18 cellular contexts compared by ENCODE assay signal in the genomic region with DNA sequence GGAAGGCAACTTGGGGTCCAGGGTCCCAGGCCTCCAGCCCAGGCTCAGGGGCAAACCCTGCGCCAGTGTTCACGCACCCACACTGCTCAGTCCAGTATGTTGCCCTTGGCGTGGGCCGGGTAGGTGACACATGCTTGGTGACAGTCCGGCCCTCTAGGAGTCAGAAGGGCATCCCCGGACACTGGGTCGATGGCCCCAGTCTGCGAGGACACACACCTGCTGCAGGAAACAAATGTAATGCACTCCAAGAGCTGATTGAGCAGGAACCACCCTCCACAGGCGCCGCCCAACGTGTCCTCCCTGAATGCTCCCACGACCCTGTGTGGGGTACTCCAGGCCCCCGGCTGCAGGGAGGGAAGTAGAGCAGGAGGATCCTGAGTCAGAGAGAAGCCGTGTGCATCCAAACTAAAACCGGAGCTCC.
DNase-seq lines count a peak whose midpoint lies in the region; ATAC-seq and TF ChIP-seq lines count a peak whose summit lies in the region.
"Had no signal": no experiment of that assay in that cellular context is flagged by ENCODE, and none has a peak within 500 bp of the region (broad histone marks: within the 10 kb centered on the region; RNA-seq: fewer than 3 reads in every experiment).

No MANE protein-coding gene starts in this region.

- no peak overlapping the region for H2AK5ac ChIP-seq in trophoblast cell (ENCODE audit: low read length)

- DNase-seq in DMS79 treated with DMSO at 0.1 percent for 48 hours (lab: John Stamatoyannopoulos, UW) (peak; percentile 37), DMS79 (lab: John Stamatoyannopoulos, UW) (no peak), Panc1 (ENCODE audit: low read depth, low spot score) (no peak), left lobe of liver (ENCODE audit: low spot score) (peak; percentile 90), sciatic nerve (ENCODE audit: low spot score) (peak; percentile 56), trophoblast cell (no peak), glutamatergic neuron (no peak)
- DNase-seq: activated CD4-positive, alpha-beta T cell treated with anti-CD3 and anti-CD28 coated beads for 4 hours; activated naive CD8-positive, alpha-beta T cell treated with anti-CD3 and anti-CD28 coated beads for 36 hours; mesenchymal stem cell; NCI-H2029 treated with DMSO at 0.1 percent for 48 hours; OCI-M1; stimulated activated CD4-positive, alpha-beta T cell treated with anti-CD3 and anti-CD28 coated beads, Interleukin-4, amount 100 ng/mL, for 4 hours had no signal

- H3K27ac ChIP-seq in Panc1 (ENCODE audit: low read length): no peak overlapping the region
- no peak overlapping the region for H3K27ac ChIP-seq in trophoblast cell (ENCODE audit: low read depth, low read length)
- H3K27ac ChIP-seq: 22Rv1, SK-N-MC, testis had no signal

- H4K12ac ChIP-seq in trophoblast cell (ENCODE audit: low read depth, low read length): no peak overlapping the region

- H4K91ac ChIP-seq in trophoblast cell (ENCODE audit: low read depth, low read length): no peak overlapping the region

- H3K79me1 ChIP-seq in trophoblast cell (ENCODE audit: low read length): no peaks in the 10 kb centered on the region

- peaks cover 2% of the 10 kb centered on the region for H3K4me1 Mint-ChIP-seq in glutamatergic neuron (ENCODE audit: low read depth, unreplicated experiment)
- H3K4me1 Mint-ChIP-seq: activated naive CD8-positive, alpha-beta T cell treated with anti-CD3 and anti-CD28 coated beads for 36 hours had no signal

- no peak overlapping the region for H2BK12ac ChIP-seq in trophoblast cell (ENCODE audit: low read length)

- H3K4me3 ChIP-seq in Panc1 (ENCODE audit: low read depth in 2 of 2, low read length in 2 of 2) (no peak overlapping the region), trophoblast cell (ENCODE audit: low read depth, low read length) (no peak overlapping the region)
- H3K4me3 ChIP-seq: K562, SK-N-MC, testis had no signal

- H3K18ac ChIP-seq in trophoblast cell (ENCODE audit: low read length): no peak overlapping the region

- no TSS peak for BruUV-seq in Panc1 (replicated peaks; lab: Mats Ljungman, UMichigan)

- H2AFZ ChIP-seq in trophoblast cell (ENCODE audit: insufficient read depth, low read length, poor library complexity): no peak overlapping the region

- no peaks in the 10 kb centered on the region for H3K79me2 ChIP-seq in trophoblast cell (ENCODE audit: control insufficient read depth, insufficient read depth, low read length, poor library complexity)

- H3K36me3 ChIP-seq in Panc1 (ENCODE audit: control insufficient read depth, insufficient read depth, low read length): no peaks in the 10 kb centered on the region
- no peaks in the 10 kb centered on the region for H3K36me3 ChIP-seq in trophoblast cell (ENCODE audit: control insufficient read depth in 1 of 2, insufficient read depth in 2 of 2, low read length in 2 of 2)

- H3K4me2 ChIP-seq in trophoblast cell (ENCODE audit: low read length): no peak overlapping the region

- POLR2A ChIA-PET in Panc1 (lab: Charles Lee): no interaction called here

- H2BK5ac ChIP-seq in trophoblast cell (ENCODE audit: low read depth, low read length, poor library complexity): no peak overlapping the region

- H3K27me3 ChIP-seq in Panc1 (ENCODE audit: control insufficient read depth, insufficient read depth, low read length) (no peaks in the 10 kb centered on the region), trophoblast cell (ENCODE audit: insufficient read depth, low read length) (no peaks in the 10 kb centered on the region)
- H3K27me3 ChIP-seq: testis had no signal

- H3K27me3 Mint-ChIP-seq in glutamatergic neuron (ENCODE audit: unreplicated experiment): peaks cover 2% of the 10 kb centered on the region
- H3K27me3 Mint-ChIP-seq: activated naive CD8-positive, alpha-beta T cell treated with anti-CD3 and anti-CD28 coated beads for 36 hours had no signal

- intact Hi-C loops in Panc1 (cut with micrococcal nuclease; ENCODE audit: unreplicated experiment) (no loop called here), sciatic nerve (cut with DNase I) (no loop called here)

- no peak overlapping the region for H3K23ac ChIP-seq in trophoblast cell (ENCODE audit: low read length)

- no peak overlapping the region for H4K8ac ChIP-seq in trophoblast cell (ENCODE audit: low read depth, low read length)

- WGBS in trophoblast cell (ENCODE audit: extremely low coverage, insufficient coverage, insufficient read length): no CpG with 5 or more reads among the region's 15 CpGs

- H3K27ac Mint-ChIP-seq in glutamatergic neuron (ENCODE audit: unreplicated experiment): no peak overlapping the region
- H3K27ac Mint-ChIP-seq: activated naive CD8-positive, alpha-beta T cell treated with anti-CD3 and anti-CD28 coated beads for 36 hours had no signal

- no peak overlapping the region for H3K14ac ChIP-seq in trophoblast cell (ENCODE audit: low read length)

- H3K36me3 Mint-ChIP-seq in glutamatergic neuron (ENCODE audit: unreplicated experiment): no peaks in the 10 kb centered on the region
- H3K36me3 Mint-ChIP-seq: activated naive CD8-positive, alpha-beta T cell treated with anti-CD3 and anti-CD28 coated beads for 36 hours had no signal

- CTCF ChIA-PET in Panc1 (lab: Charles Lee): no interaction called here

- no peak overlapping the region for H3K4me3 Mint-ChIP-seq in glutamatergic neuron (ENCODE audit: unreplicated experiment)
- H3K4me3 Mint-ChIP-seq: activated naive CD8-positive, alpha-beta T cell treated with anti-CD3 and anti-CD28 coated beads for 36 hours had no signal

- ATAC-seq in Panc1: peak; percentile 12; the same call in 1 of the 2 replicates
- ATAC-seq in left lobe of liver: peak; percentile 95
- ATAC-seq in sciatic nerve: peak; percentile 34
- ATAC-seq in HG03378 (IDR thresholded peaks at IDR 0.05; ENCODE audit: unreplicated experiment): no peak

- TF ChIP-seq CTCF in Panc1 (IDR thresholded peaks at IDR 0.05) (no peak), glutamatergic neuron (IDR thresholded peaks at IDR 0.05; ENCODE audit: partially characterized antibody, unreplicated experiment) (no peak)

- peaks cover 6% of the 10 kb centered on the region for H3K9me3 Mint-ChIP-seq in glutamatergic neuron (ENCODE audit: unreplicated experiment)
- H3K9me3 Mint-ChIP-seq: activated naive CD8-positive, alpha-beta T cell treated with anti-CD3 and anti-CD28 coated beads for 36 hours had no signal

- in situ Hi-C loops in Panc1 (cut with HindIII; ENCODE audit: low pct_unique_long_range_greater_than_20kb, low sequenced_read_pairs): no loop called here

- H3K9me3 ChIP-seq in Panc1 (ENCODE audit: control insufficient read depth, insufficient read depth, low read depth, low read length) (no peaks in the 10 kb centered on the region), trophoblast cell (ENCODE audit: insufficient read depth, low read depth, low read length) (peaks cover 5% of the 10 kb centered on the region)
- H3K9me3 ChIP-seq: testis had no signal

- H3K9ac ChIP-seq in trophoblast cell (ENCODE audit: low read length): no peak overlapping the region

- H2BK120ac ChIP-seq in trophoblast cell (ENCODE audit: insufficient read depth, low read length, poor library complexity): no peak overlapping the region

- H3K4me1 ChIP-seq in Panc1 (ENCODE audit: control insufficient read depth, insufficient read depth, low read length): no peaks in the 10 kb centered on the region
- peaks cover 4 to 11% of the 10 kb centered on the region in 2 experiments for H3K4me1 ChIP-seq in trophoblast cell (ENCODE audit: control insufficient read depth in 1 of 2, insufficient read depth in 2 of 2, low read length in 2 of 2)

- H3K4ac ChIP-seq in trophoblast cell (ENCODE audit: low read depth, low read length): no peak overlapping the region

Comparison
In these comparisons a context has a peak if more than half of its experiments do, and no peak if none do; other contexts are left out.
1. DNase-seq: peak in DMS79 treated with DMSO at 0.1 percent for 48 hours (single experiment), left lobe of liver (single experiment) and sciatic nerve (single experiment); none in DMS79 (single experiment), Panc1 (single experiment), trophoblast cell (0 of 2) and glutamatergic neuron (single experiment).